Comparison of ENCODE assay signal across 29 cellular contexts in genomic region chr20:3352203-3352602, GRCh38.
"Had no signal": no experiment of that assay in that cellular context is flagged by ENCODE, and none has a peak within 500 bp of the region (broad histone marks: within the 10 kb centered on the region; RNA-seq: fewer than 3 reads in every experiment).

No MANE protein-coding gene starts in this region.

- H3K4me1 ChIP-seq: SJCRH30 had no signal

- ATAC-seq: activated naive CD8-positive, alpha-beta T cell treated with anti-CD3 and anti-CD28 coated beads, Interleukin-2, amount 50 U/mL, for 24 hours; activated T-cell treated with anti-CD3 and anti-CD28 coated beads, Interleukin-2, amount 50 U/mL, for 4 hours had no signal

- H3K27ac ChIP-seq: PC-9, RWPE1, SJCRH30, SK-N-MC, VCaP had no signal

- H3K9me3 ChIP-seq: SJCRH30 had no signal

- DNase-seq: activated B cell treated with CpG ODN at 0.5 μM for 24 hours; activated CD4-positive, alpha-beta memory T cell treated with anti-CD3 and anti-CD28 coated beads for 36 hours; activated CD4-positive, alpha-beta T cell treated with anti-CD3 and anti-CD28 coated beads for 4 hours; activated CD4-positive, alpha-beta T cell treated with anti-CD3 and anti-CD28 coated beads, Interleukin-2, amount 50 U/mL, for 1 hour; activated CD4-positive, CD25-positive, alpha-beta regulatory T cell treated with anti-CD3 and anti-CD28 coated beads, Interleukin-2, amount 50 U/mL, for 72 hours; activated CD8-positive, alpha-beta memory T cell treated with anti-CD3 and anti-CD28 coated beads, Interleukin-2, amount 50 U/mL, for 4 hours; activated effector memory CD4-positive, alpha-beta T cell treated with Interleukin-2 at 50 U/mL for 16 hours; activated naive CD4-positive, alpha-beta T cell treated with anti-CD3 and anti-CD28 coated beads, Interleukin-2, amount 10 ng/mL, durations not matched to agents 7 days and 5 days; activated naive CD8-positive, alpha-beta T cell treated with anti-CD3 and anti-CD28 coated beads, Interleukin-2, amount 50 U/mL, for 24 hours; activated T-cell treated with anti-CD3 and anti-CD28 coated beads for 4 hours; activated T-cell treated with anti-CD3 and anti-CD28 coated beads, Interleukin-2, amount 50 U/mL, for 4 hours; anterior cingulate cortex; Karpas-422; KBM-7; NCI-H1105; NCI-H1417 treated with DMSO at 0.1 percent for 48 hours; NCI-H187 treated with DMSO at 0.1 percent for 48 hours; NCI-H2081; NCI-H2171 treated with DMSO at 0.1 percent for 48 hours; NCI-H2227 treated with DMSO at 0.1 percent for 48 hours; NCI-H524 treated with DMSO at 0.1 percent for 48 hours; PC-9; SHP77; SJCRH30; T1000 had no signal

- FAIRE-seq: RCC 7860 had no signal

- H3K27me3 ChIP-seq: SJCRH30 had no signal

- H2AFZ ChIP-seq: PC-9 had no signal

- H3K4me2 ChIP-seq: PC-9 had no signal

- H3K4me3 ChIP-seq: PC-9, SJCRH30, SK-N-MC had no signal

- H3K36me3 ChIP-seq: SJCRH30 had no signal
